24 cellular contexts compared by ENCODE assay signal in genomic region chr22:30429887-30430286, GRCh38. TPM values are rescaled to one million over a fixed set of nuclear protein-coding genes. Genes with fewer than 3 reads are reported as not detected.
"Had no signal": no experiment of that assay in that cellular context is flagged by ENCODE, and none has a peak within 500 bp of the region (broad histone marks: within the 10 kb centered on the region; RNA-seq: fewer than 3 reads in every experiment).

No MANE protein-coding gene starts in this region.

- H3K36me3 ChIP-seq: colonic mucosa, esophagus muscularis mucosa, gastroesophageal sphincter, heart left ventricle, left ventricle myocardium inferior had no signal

- H3K4me2 ChIP-seq: smooth muscle cell had no signal

- H3K4me3 ChIP-seq: body of pancreas, colonic mucosa, esophagus muscularis mucosa, gastroesophageal sphincter, heart left ventricle, left ventricle myocardium inferior, smooth muscle cell, stomach had no signal

- H3K4me3 Mint-ChIP-seq: activated CD4-positive, alpha-beta memory T cell treated with anti-CD3 and anti-CD28 coated beads, Interleukin-2, amount 10 ng/mL, durations not matched to agents 7 days and 5 days; activated T-helper 17 cell treated with anti-CD3 and anti-CD28 coated beads, Interleukin-2, amount 50 U/mL, for 72 hours; T-helper 2 cell treated with Interferon-gamma antibody and Interleukin-4, amounts not matched to agents 5 μg/mL and 100 μg/mL, for 36 hours; type B pancreatic cell had no signal

- H3K9me3 Mint-ChIP-seq: type B pancreatic cell had no signal

- H3K27me3 ChIP-seq: body of pancreas, colonic mucosa, esophagus muscularis mucosa, gastroesophageal sphincter, heart left ventricle, stomach had no signal

- DNase-seq: activated CD4-positive, alpha-beta memory T cell treated with anti-CD3 and anti-CD28 coated beads, Interleukin-2, amount 10 ng/mL, durations not matched to agents 7 days and 5 days; activated CD4-positive, alpha-beta T cell treated with anti-CD3 and anti-CD28 coated beads for 48 hours; activated CD4-positive, CD25-positive, alpha-beta regulatory T cell; activated naive CD4-positive, alpha-beta T cell; activated T-cell treated with anti-CD3 and anti-CD28 coated beads, Interleukin-2, amount 50 U/mL, for 1 hour; body of pancreas; central memory CD4-positive, alpha-beta T cell; colonic mucosa; heart left ventricle; left ventricle myocardium inferior; mammary epithelial cell; nucleus accumbens; stimulated activated CD4-positive, alpha-beta T cell treated with anti-CD3 and anti-CD28 coated beads, Interleukin-4, amount 100 ng/mL, for 1 hour; stomach had no signal

- H3K36me3 Mint-ChIP-seq: type B pancreatic cell had no signal

- ATAC-seq: activated T-helper 17 cell treated with anti-CD3 and anti-CD28 coated beads, Interleukin-2, amount 50 U/mL, for 72 hours; body of pancreas; gastroesophageal sphincter; heart left ventricle; sciatic nerve had no signal

- H3K27me3 Mint-ChIP-seq: activated CD4-positive, alpha-beta memory T cell treated with anti-CD3 and anti-CD28 coated beads, Interleukin-2, amount 10 ng/mL, durations not matched to agents 7 days and 5 days; activated T-helper 17 cell treated with anti-CD3 and anti-CD28 coated beads, Interleukin-2, amount 50 U/mL, for 72 hours; type B pancreatic cell had no signal

- H3K27ac ChIP-seq: body of pancreas, colonic mucosa, esophagus muscularis mucosa, gastroesophageal sphincter, heart left ventricle, left ventricle myocardium inferior, stomach had no signal

- H3K9me3 ChIP-seq: body of pancreas, colonic mucosa, esophagus muscularis mucosa, gastroesophageal sphincter, heart left ventricle, left ventricle myocardium inferior, stomach had no signal

- H3K27ac Mint-ChIP-seq: activated CD4-positive, alpha-beta memory T cell treated with anti-CD3 and anti-CD28 coated beads, Interleukin-2, amount 10 ng/mL, durations not matched to agents 7 days and 5 days; activated T-helper 17 cell treated with anti-CD3 and anti-CD28 coated beads, Interleukin-2, amount 50 U/mL, for 72 hours; T-helper 2 cell treated with Interferon-gamma antibody and Interleukin-4, amounts not matched to agents 5 μg/mL and 100 μg/mL, for 36 hours; type B pancreatic cell had no signal

RNA-seq across cellular contexts. Expression of gene SEC14L3, which starts 41.9 kb away (rescaled TPM):
- total RNA-seq: activated T-helper 17 cell treated with anti-CD3 and anti-CD28 coated beads, Interleukin-2, amount 50 U/mL, for 72 hours; body of pancreas; colonic mucosa; esophagus muscularis mucosa; gastroesophageal sphincter; heart left ventricle; kidney epithelial cell; left ventricle myocardium inferior; mammary epithelial cell; myocyte; sciatic nerve; smooth muscle cell; stomach; temporal lobe had no signal
- polyA plus RNA-seq: heart left ventricle, mammary epithelial cell, smooth muscle cell, stomach had no signal
